18 cellular contexts compared by ENCODE assay signal in genomic region chrX:363621-364375, GRCh38.
"Had no signal": no experiment of that assay in that cellular context is flagged by ENCODE, and none has a peak within 500 bp of the region (broad histone marks: within the 10 kb centered on the region; RNA-seq: fewer than 3 reads in every experiment).

No MANE protein-coding gene starts in this region.

- DNase-seq: effector memory CD4-positive, alpha-beta T cell; gastrocnemius medialis; islet precursor cell; left ventricle myocardium inferior; mesendoderm; naive thymus-derived CD8-positive, alpha-beta T cell; nucleus accumbens; small intestine; stimulated activated CD4-positive, alpha-beta T cell treated with anti-CD3 and anti-CD28 coated beads, Interleukin-2, amount 100 ng/mL, for 48 hours; stimulated activated naive CD8-positive, alpha-beta T cell treated with anti-CD3 and anti-CD28 coated beads, Interleukin-15, amount 100 ng/mL, for 72 hours; testis had no signal

- H3K4me3 Mint-ChIP-seq: central memory CD8-positive, alpha-beta T cell; naive thymus-derived CD8-positive, alpha-beta T cell; stimulated activated naive CD8-positive, alpha-beta T cell treated with anti-CD3 and anti-CD28 coated beads, Interleukin-15, amount 100 ng/mL, for 72 hours had no signal

- H3K27ac ChIP-seq: epithelial cell of prostate, esophagus muscularis mucosa, gastrocnemius medialis, left ventricle myocardium inferior, ovary, testis, tibial nerve had no signal

- H3K4me1 ChIP-seq: esophagus muscularis mucosa, testis had no signal

- H3K27me3 ChIP-seq: gastrocnemius medialis, ovary, testis, tibial nerve had no signal

- H3K27ac Mint-ChIP-seq: progenitor cell of endocrine pancreas had no signal

- H3K27me3 Mint-ChIP-seq: central memory CD8-positive, alpha-beta T cell; naive thymus-derived CD8-positive, alpha-beta T cell; progenitor cell of endocrine pancreas; stimulated activated naive CD8-positive, alpha-beta T cell treated with anti-CD3 and anti-CD28 coated beads, Interleukin-15, amount 100 ng/mL, for 72 hours had no signal

- ATAC-seq: gastrocnemius medialis; naive thymus-derived CD8-positive, alpha-beta T cell; right cardiac atrium; stimulated activated naive CD8-positive, alpha-beta T cell treated with anti-CD3 and anti-CD28 coated beads, Interleukin-15, amount 100 ng/mL, for 72 hours had no signal

- H3K4me3 ChIP-seq: esophagus muscularis mucosa, gastrocnemius medialis, left ventricle myocardium inferior, ovary, testis, tibial nerve had no signal

- H3K9me3 ChIP-seq: gastrocnemius medialis, testis had no signal
